Comparison of ENCODE assay signal across 1 cellular context in genomic region chr1:1919304-1920056, GRCh38.
TF ChIP-seq lines count a peak whose summit lies in the region.

No MANE protein-coding gene starts in this region.

TF ChIP-seq in IMR-90, 13 proteins besides CTCF, POLR2A, EP300 and RAD21 (continued from another document):
- TF ChIP-seq USF2 (IDR thresholded peaks at IDR 0.05; ENCODE audit: low read depth, low read length) (peak; percentile 73), SMC3 (IDR thresholded peaks at IDR 0.05; ENCODE audit: low read depth, low read length) (no peak), MXI1 (IDR thresholded peaks at IDR 0.05; ENCODE audit: borderline replicate concordance, low read depth, low read length) (no peak), RFX5 (IDR thresholded peaks at IDR 0.05; ENCODE audit: low read depth, low read length) (no peak), NFE2L2 (IDR thresholded peaks at IDR 0.05; ENCODE audit: low read depth, low read length) (no peak), CHD1 (IDR thresholded peaks at IDR 0.05; ENCODE audit: low read depth, low read length) (no peak), BHLHE40 (IDR thresholded peaks at IDR 0.05; ENCODE audit: low read depth, low read length) (no peak), ELK1 (IDR thresholded peaks at IDR 0.05; ENCODE audit: borderline replicate concordance, low read depth, low read length) (no peak), MAFK (IDR thresholded peaks at IDR 0.05; ENCODE audit: low read depth, low read length) (no peak), RCOR1 (IDR thresholded peaks at IDR 0.05; ENCODE audit: insufficient replicate concordance, low read length) (no peak), FOS (IDR thresholded peaks at IDR 0.05; ENCODE audit: low read depth, low read length) (no peak)
